In genomic region chr3:128681277-128681829, GRCh38 we compare ENCODE assay signal across 8 cellular contexts. TPM values are rescaled to one million over a fixed set of nuclear protein-coding genes. Genes with fewer than 3 reads are reported as not detected.
DNase-seq lines count a peak whose midpoint lies in the region; ATAC-seq and TF ChIP-seq lines count a peak whose summit lies in the region.

No MANE protein-coding gene starts in this region.

- DNase-seq in A172 (ENCODE audit: low spot score) (peak; percentile 58), fibroblast of gingiva (ENCODE audit: low read depth) (peak; percentile 18), prostate gland (ENCODE audit: low spot score) (no peak), D341Med (ENCODE audit: low spot score) (no peak), mucosa of gallbladder (ENCODE audit: low spot score) (no peak)

- no peak for TF ChIP-seq POLR2A in prostate gland (IDR thresholded peaks at IDR 0.05)

- WGBS in prostate gland, result 23% methylated on average over 14 of the region's 14 CpGs

- ATAC-seq in GM18499 (IDR thresholded peaks at IDR 0.05; ENCODE audit: insufficient read depth, unreplicated experiment) (peak; percentile 16), SK-N-SH treated with all-trans-retinoic acid at 6 μM for 48 hours (peak; percentile 66; the same call in 2 of the 3 replicates), GM21515 (IDR thresholded peaks at IDR 0.05; ENCODE audit: unreplicated experiment) (no peak)

- peak overlapping the region; percentile 90 to 93 for H3K27ac ChIP-seq in prostate gland

- TF ChIP-seq CTCF in prostate gland (IDR thresholded peaks at IDR 0.05), result no peak

- no peaks in the 10 kb centered on the region for H3K4me1 ChIP-seq in prostate gland (replicated peaks)

- intact Hi-C loops in prostate gland (cut with DNase I), result loop anchor here (2.0 to 5.0 kb wide), 3 partner anchors 46 to 166 kb away; partner anchors contain the start of gene RAB7A

- H3K36me3 ChIP-seq in prostate gland, result no peaks in the 10 kb centered on the region

- H3K4me3 ChIP-seq in prostate gland, result peak overlapping the region; percentile 48 to 52

- H3K27me3 ChIP-seq in prostate gland (replicated peaks; ENCODE audit: insufficient read depth), result no peaks in the 10 kb centered on the region

- H3K9me3 ChIP-seq in prostate gland, result no peaks in the 10 kb centered on the region

TF ChIP-seq in SK-N-SH treated with all-trans-retinoic acid at 6 μM for 48 hours, 23 proteins besides CTCF, POLR2A, EP300 and RAD21:
- TF ChIP-seq SNAI2 (CRISPR knock-in tag; IDR thresholded peaks at IDR 0.05), result no peak
- TF ChIP-seq CREB5 (CRISPR knock-in tag; IDR thresholded peaks at IDR 0.05; ENCODE audit: low read depth), result no peak
- no peak for TF ChIP-seq ESRRG (CRISPR knock-in tag; IDR thresholded peaks at IDR 0.05)
- TF ChIP-seq TCF4 (CRISPR knock-in tag; IDR thresholded peaks at IDR 0.05; ENCODE audit: borderline replicate concordance), result no peak
- no peak for TF ChIP-seq ZFP3 (CRISPR knock-in tag; IDR thresholded peaks at IDR 0.05)
- TF ChIP-seq BACH2 (CRISPR knock-in tag; IDR thresholded peaks at IDR 0.05; ENCODE audit: borderline replicate concordance), result no peak
- no peak for TF ChIP-seq ZNF8 (CRISPR knock-in tag; IDR thresholded peaks at IDR 0.05)
- no peak for TF ChIP-seq TOX (CRISPR knock-in tag; IDR thresholded peaks at IDR 0.05; ENCODE audit: borderline replicate concordance)
- TF ChIP-seq ISL1 (CRISPR knock-in tag; IDR thresholded peaks at IDR 0.05), result no peak
- TF ChIP-seq RARB (CRISPR knock-in tag; IDR thresholded peaks at IDR 0.05), result no peak
- TF ChIP-seq CSRNP3 (CRISPR knock-in tag; IDR thresholded peaks at IDR 0.05), result no peak
- no peak for TF ChIP-seq ZNF70 (CRISPR knock-in tag; IDR thresholded peaks at IDR 0.05)
- TF ChIP-seq POU6F1 (CRISPR knock-in tag; IDR thresholded peaks at IDR 0.05; ENCODE audit: borderline replicate concordance, low read depth), result no peak
- no peak for TF ChIP-seq OSR1 (CRISPR knock-in tag; IDR thresholded peaks at IDR 0.05)
- no peak for TF ChIP-seq ARNTL (CRISPR knock-in tag; IDR thresholded peaks at IDR 0.05; ENCODE audit: borderline replicate concordance, low read depth)

RNA-seq across cellular contexts. Expression of gene RPN1, which starts 30.7 kb away (rescaled TPM):
- 407 and 425 TPM in 2 replicates for total RNA-seq in A172 (2014; rRNA removed; shearing (Covaris generic))
- total RNA-seq in prostate gland, result 100 to 1,000 TPM; 291 to 359 TPM
- 226 TPM for total RNA-seq in mucosa of gallbladder

RNA-seq across cellular contexts. Expression of gene RAB7A, which starts 44.6 kb away (rescaled TPM):
- total RNA-seq in A172 (2014; rRNA removed; shearing (Covaris generic)), result 70.8 and 76.2 TPM in 2 replicates
- total RNA-seq in prostate gland, result 100 to 1,000 TPM in 1 of 2 donors, 10 to 100 TPM in 1; 88.2 to 125 TPM
- total RNA-seq in mucosa of gallbladder, result 194 TPM

Comparison
In these comparisons a context has a peak if more than half of its experiments do, and no peak if none do; other contexts are left out.
1. DNase-seq: peak in A172 (single experiment) and fibroblast of gingiva (single experiment); none in prostate gland (single experiment), D341Med (single experiment) and mucosa of gallbladder (single experiment).